ENCODE assay signal across 11 cellular contexts in the genomic region with DNA sequence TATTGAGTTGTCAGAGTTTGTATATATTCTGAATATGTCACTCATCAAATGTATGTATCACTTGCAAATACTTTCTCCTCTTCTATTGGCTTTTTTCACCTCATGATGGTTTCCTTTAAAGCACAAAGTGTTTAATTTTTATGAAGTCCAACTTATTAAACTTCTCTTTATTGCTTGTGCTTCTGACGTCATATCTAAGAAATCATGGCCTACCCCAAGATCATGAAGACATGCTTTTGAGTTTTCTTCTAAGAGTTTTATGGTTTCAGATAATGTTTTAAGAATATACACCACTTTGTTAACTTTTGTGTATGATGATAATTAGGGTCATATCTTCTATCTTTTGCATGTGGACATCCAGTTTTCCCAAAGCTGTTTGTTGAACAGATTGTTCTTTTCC.
"Had no signal": no experiment of that assay in that cellular context is flagged by ENCODE, and none has a peak within 500 bp of the region (broad histone marks: within the 10 kb centered on the region; RNA-seq: fewer than 3 reads in every experiment).

No MANE protein-coding gene starts in this region.

- H2AFZ ChIP-seq: GM23248, GM23338 had no signal

- FAIRE-seq: H1, H54 had no signal

- H3K9ac ChIP-seq: GM23248 had no signal

- H3K4me3 ChIP-seq: GM23248, GM23338, HAP-1 had no signal

- H3K4me2 ChIP-seq: GM23338 had no signal

- H3K36me3 ChIP-seq: HAP-1 had no signal

- ATAC-seq: GM23338, HCT116 had no signal

- DNase-seq: GM23248, GOT3, H7, H9, HCEC 1CT, HFFc6 had no signal

- H3K4me1 ChIP-seq: HAP-1 had no signal

- H3K27ac ChIP-seq: GM23248 had no signal

- H3K9me3 ChIP-seq: HAP-1 had no signal
